Comparison of ENCODE assay signal across 12 cellular contexts in genomic region chr4:159003420-159004253, GRCh38.
DNase-seq lines count a peak whose midpoint lies in the region; ATAC-seq and TF ChIP-seq lines count a peak whose summit lies in the region.
"Had no signal": no experiment of that assay in that cellular context is flagged by ENCODE, and none has a peak within 500 bp of the region (broad histone marks: within the 10 kb centered on the region; RNA-seq: fewer than 3 reads in every experiment).

No MANE protein-coding gene starts in this region.

- intact Hi-C loops in Right ventricle myocardium superior (cut with DNase I) = no loop called here

- H3K4me1 Mint-ChIP-seq in stimulated activated naive B cell treated with anti-CD40 and anti-IgM and Interleukin-4, amounts not matched to agents 10 μg/mL and 1 μg/mL and 100 μg/mL, for 72 hours = no peaks in the 10 kb centered on the region
- H3K4me1 Mint-ChIP-seq in activated naive CD8-positive, alpha-beta T cell treated with anti-CD3 and anti-CD28 coated beads, Interleukin-2, amount 50 U/mL, for 24 hours = peaks cover 4% of the 10 kb centered on the region

- no peak for TF ChIP-seq CTCF in right atrium auricular region (IDR thresholded peaks at IDR 0.05)

- no peaks in the 10 kb centered on the region for H3K36me3 Mint-ChIP-seq in stimulated activated naive B cell treated with anti-CD40 and anti-IgM and Interleukin-4, amounts not matched to agents 10 μg/mL and 1 μg/mL and 100 μg/mL, for 72 hours
- H3K36me3 Mint-ChIP-seq in activated naive CD8-positive, alpha-beta T cell treated with anti-CD3 and anti-CD28 coated beads, Interleukin-2, amount 50 U/mL, for 24 hours (ENCODE audit: low read depth) = no peaks in the 10 kb centered on the region

- no peak overlapping the region for H3K27ac ChIP-seq in right atrium auricular region
- H3K27ac ChIP-seq: thoracic aorta had no signal

- H3K27ac Mint-ChIP-seq in stimulated activated naive B cell treated with anti-CD40 and anti-IgM and Interleukin-4, amounts not matched to agents 10 μg/mL and 1 μg/mL and 100 μg/mL, for 72 hours = peak overlapping the region; percentile 7
- no peak overlapping the region for H3K27ac Mint-ChIP-seq in activated naive CD8-positive, alpha-beta T cell treated with anti-CD3 and anti-CD28 coated beads, Interleukin-2, amount 50 U/mL, for 24 hours
- H3K27ac Mint-ChIP-seq: activated CD4-positive, alpha-beta memory T cell treated with anti-CD3 and anti-CD28 coated beads, Interleukin-2, amount 10 ng/mL, durations not matched to agents 7 days and 5 days had no signal

- DNase-seq in Right ventricle myocardium superior (no peak), right atrium auricular region (ENCODE audit: low spot score) (no peak), NCI-H748 treated with DMSO at 0.1 percent for 48 hours (lab: John Stamatoyannopoulos, UW) (peak; percentile 73), erythroblast (lab: John Stamatoyannopoulos, UW) (peak; percentile 64 to 82), LoVo (ENCODE audit: low spot score) (no peak)
- no peak for DNase-seq in stimulated activated naive B cell treated with anti-CD40 and anti-IgM and Interleukin-4, amounts not matched to agents 10 μg/mL and 1 μg/mL and 100 μg/mL, for 72 hours
- no peak for DNase-seq in activated naive CD8-positive, alpha-beta T cell treated with anti-CD3 and anti-CD28 coated beads, Interleukin-2, amount 50 U/mL, for 24 hours
- no peak for DNase-seq in activated CD4-positive, alpha-beta T cell treated with anti-CD3 and anti-CD28 coated beads for 4 hours
- DNase-seq: activated CD4-positive, alpha-beta memory T cell treated with anti-CD3 and anti-CD28 coated beads, Interleukin-2, amount 10 ng/mL, durations not matched to agents 7 days and 5 days; NCI-H1694 treated with DMSO at 0.1 percent for 48 hours; occipital lobe had no signal

- H3K36me3 ChIP-seq in right atrium auricular region = no peaks in the 10 kb centered on the region
- H3K36me3 ChIP-seq: thoracic aorta had no signal

- H3K27me3 ChIP-seq in right atrium auricular region = no peaks in the 10 kb centered on the region

- H3K4me1 ChIP-seq in right atrium auricular region = no peaks in the 10 kb centered on the region

- H3K27me3 Mint-ChIP-seq in stimulated activated naive B cell treated with anti-CD40 and anti-IgM and Interleukin-4, amounts not matched to agents 10 μg/mL and 1 μg/mL and 100 μg/mL, for 72 hours = peaks cover 11 to 23% of the 10 kb centered on the region in 2 donors
- H3K27me3 Mint-ChIP-seq in activated naive CD8-positive, alpha-beta T cell treated with anti-CD3 and anti-CD28 coated beads, Interleukin-2, amount 50 U/mL, for 24 hours = peaks cover 5% of the 10 kb centered on the region

- ATAC-seq in Right ventricle myocardium superior (ENCODE audit: poor library complexity) = peak; percentile 34
- no peak for ATAC-seq in stimulated activated naive B cell treated with anti-CD40 and anti-IgM and Interleukin-4, amounts not matched to agents 10 μg/mL and 1 μg/mL and 100 μg/mL, for 72 hours (replicated peaks)
- ATAC-seq in activated naive CD8-positive, alpha-beta T cell treated with anti-CD3 and anti-CD28 coated beads, Interleukin-2, amount 50 U/mL, for 24 hours = no peak

- H3K9me3 Mint-ChIP-seq in stimulated activated naive B cell treated with anti-CD40 and anti-IgM and Interleukin-4, amounts not matched to agents 10 μg/mL and 1 μg/mL and 100 μg/mL, for 72 hours = peaks cover 0 to 1% of the 10 kb centered on the region in 2 donors
- H3K9me3 Mint-ChIP-seq in activated naive CD8-positive, alpha-beta T cell treated with anti-CD3 and anti-CD28 coated beads, Interleukin-2, amount 50 U/mL, for 24 hours = no peaks in the 10 kb centered on the region
- H3K9me3 Mint-ChIP-seq: activated CD4-positive, alpha-beta memory T cell treated with anti-CD3 and anti-CD28 coated beads, Interleukin-2, amount 10 ng/mL, durations not matched to agents 7 days and 5 days had no signal

- peak; percentile 45 for TF ChIP-seq POLR2A in erythroblast (IDR thresholded peaks at IDR 0.05; ENCODE audit: low read length)

- no peak overlapping the region for H3K4me3 Mint-ChIP-seq in stimulated activated naive B cell treated with anti-CD40 and anti-IgM and Interleukin-4, amounts not matched to agents 10 μg/mL and 1 μg/mL and 100 μg/mL, for 72 hours
- H3K4me3 Mint-ChIP-seq in activated naive CD8-positive, alpha-beta T cell treated with anti-CD3 and anti-CD28 coated beads, Interleukin-2, amount 50 U/mL, for 24 hours = no peak overlapping the region
- H3K4me3 Mint-ChIP-seq: activated CD4-positive, alpha-beta memory T cell treated with anti-CD3 and anti-CD28 coated beads, Interleukin-2, amount 10 ng/mL, durations not matched to agents 7 days and 5 days had no signal

- H3K4me3 ChIP-seq in right atrium auricular region = no peak overlapping the region
- H3K4me3 ChIP-seq: thoracic aorta had no signal

- no peaks in the 10 kb centered on the region for H3K9me3 ChIP-seq in right atrium auricular region
- H3K9me3 ChIP-seq: thoracic aorta had no signal

Comparison
In these comparisons a context has a peak if more than half of its experiments do, and no peak if none do; other contexts are left out.
1. DNase-seq: peak in NCI-H748 treated with DMSO at 0.1 percent for 48 hours (single experiment) and erythroblast (2 of 2); none in Right ventricle myocardium superior (single experiment), right atrium auricular region (single experiment), stimulated activated naive B cell treated with anti-CD40 and anti-IgM and Interleukin-4, amounts not matched to agents 10 μg/mL and 1 μg/mL and 100 μg/mL, for 72 hours (single experiment), activated naive CD8-positive, alpha-beta T cell treated with anti-CD3 and anti-CD28 coated beads, Interleukin-2, amount 50 U/mL, for 24 hours (single experiment), activated CD4-positive, alpha-beta T cell treated with anti-CD3 and anti-CD28 coated beads for 4 hours (0 of 2) and LoVo (single experiment).